Comparison of ENCODE assay signal across 17 cellular contexts in the genomic region with DNA sequence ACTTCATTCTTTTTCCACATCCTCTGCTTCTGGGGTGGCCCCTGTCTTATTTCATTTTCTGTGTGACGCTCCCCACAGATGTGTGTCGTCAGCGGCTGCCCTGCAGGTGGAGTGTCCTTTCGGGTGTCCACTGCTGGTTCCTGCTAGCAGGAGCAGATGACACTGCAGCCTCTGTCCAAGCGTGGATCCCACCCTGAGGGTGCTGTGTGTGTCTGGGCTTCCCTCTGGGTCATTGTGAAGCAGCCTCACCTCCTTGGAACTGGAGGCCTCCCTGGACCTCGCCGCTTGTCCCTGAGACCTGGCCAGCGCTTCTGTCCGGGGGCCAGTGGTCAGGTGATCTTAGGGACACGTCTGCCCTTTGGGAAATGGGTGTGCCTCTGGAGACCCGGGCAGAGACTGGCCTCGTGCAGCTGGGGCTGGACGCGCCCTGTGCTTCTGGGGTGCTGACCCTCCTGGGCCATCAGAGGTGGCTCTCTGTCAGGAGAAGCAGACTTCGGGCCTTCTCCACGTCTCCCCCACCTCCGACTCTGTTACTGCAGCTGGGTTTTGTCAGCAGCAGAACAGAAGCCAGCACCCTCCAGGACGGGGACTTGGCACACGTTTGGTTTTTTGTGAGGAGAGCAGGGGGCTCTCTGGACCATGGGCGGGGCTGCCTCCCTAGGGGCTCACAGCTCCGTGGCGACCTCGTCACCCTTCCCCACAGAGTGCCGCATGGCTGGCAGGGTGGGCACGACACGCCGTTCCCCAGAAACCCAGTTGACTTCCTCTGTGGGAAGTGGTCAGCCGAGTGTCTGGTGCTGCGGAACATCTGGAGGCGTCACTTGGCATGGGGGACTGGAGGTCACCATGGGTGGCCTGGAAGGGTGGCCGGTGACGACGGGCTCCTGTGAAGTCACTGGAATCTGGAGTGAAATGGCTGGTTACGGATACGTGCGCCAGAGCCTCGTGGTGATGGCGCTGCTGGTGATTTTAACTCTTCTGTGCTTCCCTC. TPM values are rescaled to one million over a fixed set of nuclear protein-coding genes. Genes with fewer than 3 reads are reported as not detected.
A peak's percentile ranks its signal among the peaks of the same experiment; 100 is the strongest.
DNase-seq lines count a peak whose midpoint lies in the region; ATAC-seq and TF ChIP-seq lines count a peak whose summit lies in the region.
"Had no signal": no experiment of that assay in that cellular context is flagged by ENCODE, and none has a peak within 500 bp of the region (broad histone marks: within the 10 kb centered on the region; RNA-seq: fewer than 3 reads in every experiment).

No MANE protein-coding gene starts in this region.

- H3K9me3 ChIP-seq in neural progenitor cell (ENCODE audit: low read depth), result no peaks in the 10 kb centered on the region

- H3K9me3 Mint-ChIP-seq in WTC11 (no peaks in the 10 kb centered on the region), neural progenitor cell (peaks cover 20% of the 10 kb centered on the region)
- no peaks in the 10 kb centered on the region for H3K9me3 Mint-ChIP-seq in natural killer cell treated with Interleukin-12 subunit alpha and Interleukin-12 subunit beta and Interleukin-15 and Interleukin-18, amount 100 ng/mL, for 72 hours
- H3K9me3 Mint-ChIP-seq: activated T-helper 2 cell treated with anti-CD3 and anti-CD28 coated beads, Interferon-gamma antibody, Interleukin-2, Interleukin-4, amounts not matched to agents 10 μg/mL and 5 μg/mL and 100 μg/mL, durations not matched to agents 14 hours and 24 hours and 36 hours had no signal

- H4K20me1 ChIP-seq in neural progenitor cell (ENCODE audit: low read depth), result peaks cover 4% of the 10 kb centered on the region

- no peaks in the 10 kb centered on the region for H3K36me3 Mint-ChIP-seq in WTC11
- peaks cover 7% of the 10 kb centered on the region for H3K36me3 Mint-ChIP-seq in natural killer cell treated with Interleukin-12 subunit alpha and Interleukin-12 subunit beta and Interleukin-15 and Interleukin-18, amount 100 ng/mL, for 72 hours
- H3K36me3 Mint-ChIP-seq in neural progenitor cell, result peaks cover 12% of the 10 kb centered on the region

- H2AFZ ChIP-seq in neural progenitor cell (replicated peaks), result no peak overlapping the region

- no peak overlapping the region for H3K9ac ChIP-seq in neural progenitor cell

- intact Hi-C loops in left ventricle myocardium superior (cut with micrococcal nuclease), result loop anchor here (10.0 kb wide), 2 partner anchors 49 to 51 kb away; partner anchors contain the start of gene INPP5A

- ATAC-seq in WTC11 (no peak), left ventricle myocardium superior (peak; percentile 10)
- no peak for ATAC-seq in natural killer cell treated with Interleukin-12 subunit alpha and Interleukin-12 subunit beta and Interleukin-15 and Interleukin-18, amount 100 ng/mL, for 72 hours
- ATAC-seq: activated CD4-positive, CD25-positive, alpha-beta regulatory T cell treated with anti-CD3 and anti-CD28 coated beads, Interleukin-2, amount 50 U/mL, for 24 hours; HCT116 had no signal

- no peaks in the 10 kb centered on the region for H3K36me3 ChIP-seq in neural progenitor cell

- H3K79me2 ChIP-seq in neural progenitor cell (ENCODE audit: low read depth), result no peaks in the 10 kb centered on the region

- H3K27ac Mint-ChIP-seq in WTC11 (no peak overlapping the region; the same call in 1 of the 2 replicates), neural progenitor cell (no peak overlapping the region)
- H3K27ac Mint-ChIP-seq in natural killer cell treated with Interleukin-12 subunit alpha and Interleukin-12 subunit beta and Interleukin-15 and Interleukin-18, amount 100 ng/mL, for 72 hours, result peak overlapping the region; percentile 82 to 91
- H3K27ac Mint-ChIP-seq: activated T-helper 2 cell treated with anti-CD3 and anti-CD28 coated beads, Interferon-gamma antibody, Interleukin-2, Interleukin-4, amounts not matched to agents 10 μg/mL and 5 μg/mL and 100 μg/mL, durations not matched to agents 14 hours and 24 hours and 36 hours had no signal

- H3K4me2 ChIP-seq in neural progenitor cell, result no peak overlapping the region

- H3K4me1 Mint-ChIP-seq in WTC11 (peaks cover 4% of the 10 kb centered on the region), neural progenitor cell (peaks cover 17% of the 10 kb centered on the region)
- H3K4me1 Mint-ChIP-seq in natural killer cell treated with Interleukin-12 subunit alpha and Interleukin-12 subunit beta and Interleukin-15 and Interleukin-18, amount 100 ng/mL, for 72 hours (ENCODE audit: low read depth in 2 of 2), result peaks cover 61 to 65% of the 10 kb centered on the region in 2 donors

- TF ChIP-seq CTCF in WTC11 (IDR thresholded peaks at IDR 0.05) (no peak), neural progenitor cell (IDR thresholded peaks at IDR 0.05) (no peak)

- H3K4me1 ChIP-seq in neural progenitor cell, result no peaks in the 10 kb centered on the region

- no peaks in the 10 kb centered on the region for H3F3A ChIP-seq in neural progenitor cell (ENCODE audit: low read depth)

- H3K27ac ChIP-seq in neural progenitor cell, result no peak overlapping the region
- H3K27ac ChIP-seq: C4-2B had no signal

- no peak overlapping the region for H3K4me3 ChIP-seq in neural progenitor cell

- H3K27me3 Mint-ChIP-seq in WTC11 (ENCODE audit: low read depth) (no peaks in the 10 kb centered on the region), neural progenitor cell (ENCODE audit: insufficient read depth, low read depth) (peaks cover 4% of the 10 kb centered on the region)
- H3K27me3 Mint-ChIP-seq in natural killer cell treated with Interleukin-12 subunit alpha and Interleukin-12 subunit beta and Interleukin-15 and Interleukin-18, amount 100 ng/mL, for 72 hours, result peaks cover under 1 to 7% of the 10 kb centered on the region in 2 donors

- peak; percentile 7 for DNase-seq in WTC11 (ENCODE audit: low spot score)
- DNase-seq in left ventricle myocardium superior, result peak; percentile 52
- DNase-seq in natural killer cell treated with Interleukin-12 subunit alpha and Interleukin-12 subunit beta and Interleukin-15 and Interleukin-18, amount 100 ng/mL, for 72 hours (ENCODE audit: low spot score), result no peak
- no peak for DNase-seq in kidney glomerular epithelial cell (lab: John Stamatoyannopoulos, UW)
- DNase-seq in NCI-H526 (lab: John Stamatoyannopoulos, UW), result no peak
- no peak for DNase-seq in neural progenitor cell (ENCODE audit: low spot score)
- DNase-seq in stimulated activated CD4-positive, alpha-beta T cell treated with anti-CD3 and anti-CD28 coated beads, Interleukin-4, amount 100 ng/mL, for 24 hours, result no peak
- DNase-seq: foreskin melanocyte; midbrain; NCI-H187; NCI-H510A treated with DMSO at 0.1 percent for 48 hours; stimulated activated CD4-positive, alpha-beta T cell treated with anti-CD3 and anti-CD28 coated beads, Interleukin-15, amount 100 ng/mL, for 24 hours; T-helper 2 cell had no signal

- POLR2A ChIA-PET in WTC11 (lab: Charles Lee), result no interaction called here

- CTCF ChIA-PET in WTC11 (lab: Charles Lee), result no interaction called here

- H3K4me3 Mint-ChIP-seq in WTC11 (no peak overlapping the region), neural progenitor cell (no peak overlapping the region)
- H3K4me3 Mint-ChIP-seq in natural killer cell treated with Interleukin-12 subunit alpha and Interleukin-12 subunit beta and Interleukin-15 and Interleukin-18, amount 100 ng/mL, for 72 hours, result peak overlapping the region; percentile 56

- no peaks in the 10 kb centered on the region for H3K27me3 ChIP-seq in neural progenitor cell

TF ChIP-seq in WTC11, 78 proteins besides CTCF, POLR2A, EP300 and RAD21:
- TF ChIP-seq HMGXB4 (CRISPR knock-in tag; IDR thresholded peaks at IDR 0.05) (no peak), FOXP1 (CRISPR knock-in tag; IDR thresholded peaks at IDR 0.05; ENCODE audit: borderline replicate concordance) (0 out of 2 replicates have a peak, but pooled peaks have one; percentile 26)

RNA-seq across cellular contexts. Expression of gene INPP5A, which starts 48.4 kb away (rescaled TPM):
- total RNA-seq in WTC11 (2021) (20.0 to 22.1 TPM (median 21.5 TPM) in 3 replicates), left ventricle myocardium superior (108 TPM), neural progenitor cell (ENCODE audit: low replicate concordance) (14.2 and 21.3 TPM in 2 replicates)
- total RNA-seq in natural killer cell treated with Interleukin-12 subunit alpha and Interleukin-12 subunit beta and Interleukin-15 and Interleukin-18, amount 100 ng/mL, for 72 hours, result 10 to 100 TPM; 14.8 to 18.6 TPM

Comparison
In these comparisons a context has a peak if more than half of its experiments do, and no peak if none do; other contexts are left out.
1. DNase-seq: peak in WTC11 (single experiment) and left ventricle myocardium superior (single experiment); none in natural killer cell treated with Interleukin-12 subunit alpha and Interleukin-12 subunit beta and Interleukin-15 and Interleukin-18, amount 100 ng/mL, for 72 hours (single experiment), kidney glomerular epithelial cell (single experiment), NCI-H526 (0 of 2), neural progenitor cell (single experiment) and stimulated activated CD4-positive, alpha-beta T cell treated with anti-CD3 and anti-CD28 coated beads, Interleukin-4, amount 100 ng/mL, for 24 hours (single experiment).
2. H3K27ac Mint-ChIP-seq: peak in natural killer cell treated with Interleukin-12 subunit alpha and Interleukin-12 subunit beta and Interleukin-15 and Interleukin-18, amount 100 ng/mL, for 72 hours (2 of 2); none in WTC11 (single experiment) and neural progenitor cell (single experiment).